ENCODE assay signal across 15 cellular contexts in the genomic region with DNA sequence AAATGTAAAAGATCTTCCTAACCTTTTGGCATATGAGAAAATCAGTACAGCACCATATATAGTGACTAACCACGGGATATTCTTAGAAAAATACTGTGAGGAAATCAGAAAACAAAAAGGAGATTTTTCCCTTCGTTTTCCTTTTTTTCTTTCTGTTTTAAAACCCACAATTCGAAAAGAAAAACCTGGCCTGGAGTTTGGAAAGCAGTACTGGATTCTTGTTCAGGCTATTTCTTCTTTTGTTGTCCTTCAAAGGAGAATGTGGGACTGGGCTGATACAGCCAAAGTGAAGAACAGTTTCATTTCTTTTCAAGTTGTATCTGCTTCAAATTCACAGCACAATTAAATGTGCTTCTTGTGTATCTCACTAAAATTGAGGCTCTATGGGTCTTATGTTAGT.
A peak's percentile ranks its signal among the peaks of the same experiment; 100 is the strongest.
DNase-seq lines count a peak whose midpoint lies in the region; ATAC-seq and TF ChIP-seq lines count a peak whose summit lies in the region.
"Had no signal": no experiment of that assay in that cellular context is flagged by ENCODE, and none has a peak within 500 bp of the region (broad histone marks: within the 10 kb centered on the region; RNA-seq: fewer than 3 reads in every experiment).

No MANE protein-coding gene starts in this region.

- H3K36me3 ChIP-seq in right atrium auricular region (no peaks in the 10 kb centered on the region), esophagus muscularis mucosa (no peaks in the 10 kb centered on the region), vagina (no peaks in the 10 kb centered on the region)
- H3K36me3 ChIP-seq: cardiac muscle cell had no signal

- TF ChIP-seq EP300 in esophagus muscularis mucosa (IDR thresholded peaks at IDR 0.05), result no peak

- DNase-seq in Right ventricle myocardium superior (no peak), right atrium auricular region (ENCODE audit: low spot score) (no peak), esophagus muscularis mucosa (ENCODE audit: extremely low spot score) (no peak), vagina (ENCODE audit: extremely low spot score in 2 of 2) (no peak)
- no peak for DNase-seq in activated CD4-positive, alpha-beta T cell treated with anti-CD3 and anti-CD28 coated beads, Interleukin-2, amount 50 U/mL, for 4 hours
- no peak for DNase-seq in activated naive CD4-positive, alpha-beta T cell treated with Interleukin-2 at 50 U/mL for 16 hours
- DNase-seq in activated naive CD4-positive, alpha-beta T cell (lab: John Stamatoyannopoulos, UW), result no peak
- DNase-seq: activated T-cell treated with anti-CD3 and anti-CD28 coated beads, Interleukin-2, amount 50 U/mL, for 48 hours; Calu3; erythroblast; NCI-H1092; testis had no signal

- peak; percentile 27 for ATAC-seq in Right ventricle myocardium superior (ENCODE audit: poor library complexity)
- ATAC-seq: activated CD4-positive, CD25-positive, alpha-beta regulatory T cell treated with anti-CD3 and anti-CD28 coated beads, Interleukin-2, amount 50 U/mL, for 24 hours had no signal

- peak overlapping the region in 2 of 3 experiments; percentile 74 to 87 for H3K27ac Mint-ChIP-seq in nephron

- TF ChIP-seq POLR2A in esophagus muscularis mucosa (IDR thresholded peaks at IDR 0.05; ENCODE audit: low read depth) (no peak), vagina (IDR thresholded peaks at IDR 0.05) (no peak)

- 23% methylated on average over 3 of the region's 3 CpGs for WGBS in esophagus muscularis mucosa

- no peaks in the 10 kb centered on the region for H3K27me3 Mint-ChIP-seq in nephron (ENCODE audit: low read depth)

- H3K27ac ChIP-seq in right atrium auricular region (no peak overlapping the region), esophagus muscularis mucosa (replicated peaks in 1 of 4) (peak overlapping the region in 1 of 4 donors; percentile 5), vagina (peak overlapping the region; percentile 40)
- H3K27ac ChIP-seq: cardiac muscle cell had no signal

- intact Hi-C loops in Right ventricle myocardium superior (cut with DNase I) (no loop called here), esophagus muscularis mucosa (cut with DNase I) (no loop called here), vagina (cut with DNase I) (no loop called here)

- peak overlapping the region in 2 of 3 experiments; percentile 46 to 76 for H3K4me3 Mint-ChIP-seq in nephron

- peaks cover 11% of the 10 kb centered on the region for H3K4me1 Mint-ChIP-seq in nephron

- H3K9me3 ChIP-seq in right atrium auricular region (no peaks in the 10 kb centered on the region), esophagus muscularis mucosa (no peaks in the 10 kb centered on the region), vagina (no peaks in the 10 kb centered on the region)
- H3K9me3 ChIP-seq: testis had no signal

- H3K4me1 ChIP-seq in right atrium auricular region (no peaks in the 10 kb centered on the region), esophagus muscularis mucosa (no peaks in the 10 kb centered on the region), vagina (no peaks in the 10 kb centered on the region)
- H3K4me1 ChIP-seq: testis had no signal

- H3K4me3 ChIP-seq in right atrium auricular region (no peak overlapping the region), esophagus muscularis mucosa (peak overlapping the region in 3 of 4 donors; percentile 2 to 24 (median 10)), vagina (no peak overlapping the region)
- H3K4me3 ChIP-seq: cardiac muscle cell, testis had no signal

- TF ChIP-seq CTCF in right atrium auricular region (IDR thresholded peaks at IDR 0.05) (no peak), esophagus muscularis mucosa (IDR thresholded peaks at IDR 0.05) (no peak), nephron (IDR thresholded peaks at IDR 0.05; ENCODE audit: unreplicated experiment in 3 of 3) (no peak), vagina (IDR thresholded peaks at IDR 0.05) (no peak)

- H3K27me3 ChIP-seq in right atrium auricular region, result no peaks in the 10 kb centered on the region
- H3K27me3 ChIP-seq in esophagus muscularis mucosa, result no peaks in the 10 kb centered on the region
- no peaks in the 10 kb centered on the region for H3K27me3 ChIP-seq in vagina
- H3K27me3 ChIP-seq: cardiac muscle cell, testis had no signal

- H3K36me3 Mint-ChIP-seq in nephron (ENCODE audit: low read depth), result no peaks in the 10 kb centered on the region

- no peaks in the 10 kb centered on the region for H3K9me3 Mint-ChIP-seq in nephron

Comparison
In these comparisons a context has a peak if more than half of its experiments do, and no peak if none do; other contexts are left out.
1. H3K4me3 ChIP-seq: peak in esophagus muscularis mucosa (3 of 4); none in right atrium auricular region (0 of 2) and vagina (0 of 2).